ENCODE assay signal across 1 cellular context in genomic region chr21:45138199-45139002, GRCh38.
A peak's percentile ranks its signal among the peaks of the same experiment; 100 is the strongest.
TF ChIP-seq lines count a peak whose summit lies in the region.

No MANE protein-coding gene starts in this region.

TF ChIP-seq in HEK293, 187 proteins besides CTCF, POLR2A, EP300 and RAD21 (continued from another document):
- TF ChIP-seq REST (tag by site-specific recombination; IDR thresholded peaks at IDR 0.05) (no peak), ZFP69B (tag by site-specific recombination; IDR thresholded peaks at IDR 0.05) (peak; percentile 88), SETDB1 (IDR thresholded peaks at IDR 0.05; ENCODE audit: insufficient read length, low read length) (no peak), ZFHX2 (tag by site-specific recombination; conservative IDR thresholded peaks at IDR 0.05) (no peak)
